Comparison of ENCODE assay signal across 8 cellular contexts in genomic region chr12:90940872-90941499, GRCh38. TPM values are rescaled to one million over a fixed set of nuclear protein-coding genes. Genes with fewer than 3 reads are reported as not detected.
DNase-seq lines count a peak whose midpoint lies in the region; ATAC-seq and TF ChIP-seq lines count a peak whose summit lies in the region.

No MANE protein-coding gene starts in this region.

- H3K79me2 ChIP-seq in PC-9 (ENCODE audit: low read depth) (no peaks in the 10 kb centered on the region), smooth muscle cell (ENCODE audit: low read depth) (no peaks in the 10 kb centered on the region)

- H3K79me1 ChIP-seq in IMR-90 (ENCODE audit: low read depth in 1 of 2, low read length in 2 of 2): no peaks in the 10 kb centered on the region

- no peak overlapping the region for H3K4me3 ChIP-seq in IMR-90 (ENCODE audit: insufficient read depth, low read depth, low read length)
- no peak overlapping the region for H3K4me3 ChIP-seq in PC-9
- H3K4me3 ChIP-seq in esophagus muscularis mucosa: no peak overlapping the region
- no peak overlapping the region for H3K4me3 ChIP-seq in smooth muscle cell

- H3K27me3 ChIP-seq in IMR-90 (ENCODE audit: control insufficient read depth, insufficient read depth, low read length): no peaks in the 10 kb centered on the region
- H3K27me3 ChIP-seq in PC-9 (ENCODE audit: insufficient read depth, low read depth): no peaks in the 10 kb centered on the region
- H3K27me3 ChIP-seq in esophagus muscularis mucosa: no peaks in the 10 kb centered on the region
- H3K27me3 ChIP-seq in smooth muscle cell (ENCODE audit: low read depth): no peaks in the 10 kb centered on the region

- DNase-seq in DMS114 treated with DMSO at 0.1 percent for 48 hours (lab: John Stamatoyannopoulos, UW; ENCODE audit: unreplicated experiment) (peak; percentile 76), IMR-90 (peak; percentile 76), PC-9 (peak in 1 of 2 experiments; percentile 48), esophagus muscularis mucosa (ENCODE audit: extremely low spot score) (no peak), smooth muscle cell (lab: John Stamatoyannopoulos, UW; ENCODE audit: unreplicated experiment) (no peak)

- no peak overlapping the region for H2AK5ac ChIP-seq in IMR-90 (ENCODE audit: low read depth, low read length)

- no peak overlapping the region for H4K8ac ChIP-seq in IMR-90 (ENCODE audit: low read depth in 2 of 2, low read length in 2 of 2)

- no peaks in the 10 kb centered on the region for H4K20me1 ChIP-seq in IMR-90 (ENCODE audit: insufficient read depth, low read length)
- H4K20me1 ChIP-seq in PC-9 (ENCODE audit: insufficient read depth): no peaks in the 10 kb centered on the region
- no peaks in the 10 kb centered on the region for H4K20me1 ChIP-seq in smooth muscle cell (ENCODE audit: low read depth)

- CTCF ChIA-PET in IMR-90 (lab: Yijun Ruan, JAX) (interaction anchor here (0.6 to 2.2 kb wide), 4 partner anchors 31 to 1559 kb away, joined by 3 to 9 read pairs (median 4); no protein-coding TSS in a partner anchor), PC-9 (lab: Charles Lee) (interaction anchor here (0.7 to 0.8 kb wide), 2 partner anchors 931 to 1238 kb away, joined by 3 read pairs; no protein-coding TSS in a partner anchor)

- H3K4ac ChIP-seq in IMR-90 (ENCODE audit: low read depth, low read length): no peak overlapping the region

- H3F3A ChIP-seq in PC-9 (ENCODE audit: insufficient read depth, low read depth) (no peaks in the 10 kb centered on the region), smooth muscle cell (ENCODE audit: low read depth) (no peaks in the 10 kb centered on the region)

- peak; percentile 82 for TF ChIP-seq RAD21 in IMR-90 (IDR thresholded peaks at IDR 0.05; ENCODE audit: low read length)

- no peak overlapping the region for H4K5ac ChIP-seq in IMR-90 (ENCODE audit: low read depth, low read length)

- H3K36me3 ChIP-seq in IMR-90 (ENCODE audit: control insufficient read depth, insufficient read depth, low read length) (no peaks in the 10 kb centered on the region), PC-9 (ENCODE audit: low read depth) (no peaks in the 10 kb centered on the region), esophagus muscularis mucosa (no peaks in the 10 kb centered on the region), smooth muscle cell (ENCODE audit: low read depth) (no peaks in the 10 kb centered on the region)

- H2AK9ac ChIP-seq in IMR-90 (replicated peaks; ENCODE audit: low read depth, low read length, poor library complexity): no peak overlapping the region

- no peak overlapping the region for H3K56ac ChIP-seq in IMR-90 (ENCODE audit: extremely low read depth, insufficient read depth, low read length)

- H3K9ac ChIP-seq in IMR-90 (ENCODE audit: low read depth, low read length) (no peak overlapping the region), smooth muscle cell (ENCODE audit: low read depth) (no peak overlapping the region)

- H3K9me2 ChIP-seq in PC-9 (ENCODE audit: insufficient read depth): no peaks in the 10 kb centered on the region

- BruUV-seq in IMR-90 (replicated peaks; lab: Mats Ljungman, UMichigan) (no TSS peak), PC-9 (replicated peaks; lab: Mats Ljungman, UMichigan) (no TSS peak)

- intact Hi-C loops in IMR-90 (cut with micrococcal nuclease) (loop anchor here (2.0 kb wide), 2 partner anchors 1232 to 1398 kb away; partner anchors contain the start of gene ATP2B1), PC-9 (cut with micrococcal nuclease; ENCODE audit: unreplicated experiment) (loop anchor here (2.0 to 10.0 kb wide), 2 partner anchors 996 to 1398 kb away; no protein-coding TSS in a partner anchor), esophagus muscularis mucosa (cut with DNase I) (no loop called here)

- H3K4me1 ChIP-seq in IMR-90 (ENCODE audit: control insufficient read depth, insufficient read depth, low read length): peaks cover 4% of the 10 kb centered on the region; the same call in 1 of the 2 replicates
- H3K4me1 ChIP-seq in PC-9 (replicated peaks; ENCODE audit: insufficient read depth): peaks cover 16% of the 10 kb centered on the region
- peaks cover 0 to 14% (median 10%) of the 10 kb centered on the region in 4 donors for H3K4me1 ChIP-seq in esophagus muscularis mucosa
- H3K4me1 ChIP-seq in smooth muscle cell (ENCODE audit: low read depth): no peaks in the 10 kb centered on the region

- no peak for TF ChIP-seq EP300 in esophagus muscularis mucosa (IDR thresholded peaks at IDR 0.05)

- H2BK5ac ChIP-seq in IMR-90 (ENCODE audit: low read depth, low read length, poor library complexity, severe bottlenecking): no peak overlapping the region

- H2AFZ ChIP-seq in IMR-90 (replicated peaks; ENCODE audit: low read length, poor library complexity) (no peak overlapping the region), PC-9 (no peak overlapping the region), smooth muscle cell (ENCODE audit: low read depth) (no peak overlapping the region)

- H4K91ac ChIP-seq in IMR-90 (ENCODE audit: insufficient read depth, low read depth, low read length): no peak overlapping the region

- no peak overlapping the region for H2BK15ac ChIP-seq in IMR-90 (ENCODE audit: low read depth, low read length)

- dilution Hi-C loops in IMR-90 (cut with HindIII; ENCODE audit: low sequenced_read_pairs, unreplicated experiment): no loop called here

- H3K18ac ChIP-seq in IMR-90 (ENCODE audit: low read depth, low read length): no peak overlapping the region

- H3K14ac ChIP-seq in IMR-90 (replicated peaks; ENCODE audit: low read depth, low read length): no peak overlapping the region

- H3K23ac ChIP-seq in IMR-90 (ENCODE audit: low read depth, low read length): no peak overlapping the region

- H3K9me3 ChIP-seq in IMR-90 (ENCODE audit: control insufficient read depth, insufficient read depth, low read length): no peaks in the 10 kb centered on the region
- H3K9me3 ChIP-seq in PC-9 (ENCODE audit: insufficient read depth, low read depth): 0 out of 2 replicates have a peak, but pooled peaks cover 5% of the 10 kb centered on the region
- H3K9me3 ChIP-seq in esophagus muscularis mucosa: no peaks in the 10 kb centered on the region
- no peaks in the 10 kb centered on the region for H3K9me3 ChIP-seq in smooth muscle cell (replicated peaks; ENCODE audit: low read depth)

- TF ChIP-seq CTCF in IMR-90 (conservative IDR thresholded peaks at IDR 0.05; ENCODE audit: low read depth, low read length) (peak; percentile 83), PC-9 (conservative IDR thresholded peaks at IDR 0.05) (peak; percentile 83), esophagus muscularis mucosa (IDR thresholded peaks at IDR 0.05) (peak; percentile 22 to 54 (median 45)), smooth muscle cell (IDR thresholded peaks at IDR 0.05; ENCODE audit: borderline replicate concordance, insufficient read depth, poor library complexity, severe bottlenecking) (peak; percentile 66)

- no peak overlapping the region for H2BK120ac ChIP-seq in IMR-90 (ENCODE audit: low read depth, low read length)

- peaks cover 3% of the 10 kb centered on the region; the same call in 1 of the 2 replicates for H3K9me1 ChIP-seq in IMR-90 (ENCODE audit: insufficient read depth, low read length)

- POLR2A ChIA-PET in IMR-90 (lab: Charles Lee; ENCODE audit: unreplicated experiment) (no interaction called here), PC-9 (lab: Charles Lee; ENCODE audit: unreplicated experiment) (interaction anchor here (0.7 kb wide), 1 partner anchor 1184 kb away, joined by 4 read pairs; no protein-coding TSS in a partner anchor)

- in situ Hi-C loops in IMR-90 (cut with MboI; ENCODE audit: low sequenced_read_pairs): no loop called here

- ATAC-seq in GM19455 (IDR thresholded peaks at IDR 0.05; ENCODE audit: unreplicated experiment) (peak; percentile 76), IMR-90 (ENCODE audit: low read depth) (peak; percentile 84), GM21423 (IDR thresholded peaks at IDR 0.05; ENCODE audit: unreplicated experiment) (no peak), HG02610 (IDR thresholded peaks at IDR 0.05; ENCODE audit: unreplicated experiment) (no peak)

- WGBS in IMR-90 (ENCODE audit: extremely low coverage in 2 of 2, insufficient read length in 1 of 2), 2 experiments: no CpG with 5 or more reads among the region's 3 CpGs
- 43% methylated on average over 3 of the region's 3 CpGs for WGBS in esophagus muscularis mucosa
- WGBS in smooth muscle cell (ENCODE audit: low lambda C conversion rate): 46% methylated on average over 3 of the region's 3 CpGs

- no peak overlapping the region for H3K4me2 ChIP-seq in IMR-90 (ENCODE audit: low read depth, low read length)
- H3K4me2 ChIP-seq in PC-9: no peak overlapping the region
- no peak overlapping the region for H3K4me2 ChIP-seq in smooth muscle cell

- no peak overlapping the region for H2BK20ac ChIP-seq in IMR-90 (ENCODE audit: low read depth, low read length)

- TF ChIP-seq POLR2A in IMR-90 (IDR thresholded peaks at IDR 0.05; ENCODE audit: low read depth, low read length): no peak
- TF ChIP-seq POLR2A in esophagus muscularis mucosa (IDR thresholded peaks at IDR 0.05; ENCODE audit: low read depth): no peak

- H3K27ac ChIP-seq in IMR-90 (ENCODE audit: insufficient read depth, low read length) (no peak overlapping the region), PC-9 (no peak overlapping the region), esophagus muscularis mucosa (replicated peaks in 1 of 4) (no peak overlapping the region), smooth muscle cell (ENCODE audit: low read depth) (no peak overlapping the region)

TF ChIP-seq in IMR-90, 13 proteins besides CTCF, POLR2A, EP300 and RAD21 (continues in another document):
- no peak for TF ChIP-seq MAZ (IDR thresholded peaks at IDR 0.05; ENCODE audit: borderline replicate concordance, low read depth, low read length)
- no peak for TF ChIP-seq RFX5 (IDR thresholded peaks at IDR 0.05; ENCODE audit: low read depth, low read length)
- no peak for TF ChIP-seq MAFK (IDR thresholded peaks at IDR 0.05; ENCODE audit: low read depth, low read length)
- peak; percentile 57 for TF ChIP-seq SMC3 (IDR thresholded peaks at IDR 0.05; ENCODE audit: low read depth, low read length)
- TF ChIP-seq RCOR1 (IDR thresholded peaks at IDR 0.05; ENCODE audit: insufficient replicate concordance, low read length): no peak
- TF ChIP-seq FOS (IDR thresholded peaks at IDR 0.05; ENCODE audit: low read depth, low read length): no peak
- TF ChIP-seq NFE2L2 (IDR thresholded peaks at IDR 0.05; ENCODE audit: low read depth, low read length): no peak
- no peak for TF ChIP-seq BHLHE40 (IDR thresholded peaks at IDR 0.05; ENCODE audit: low read depth, low read length)

RNA-seq across cellular contexts. Expression of gene CCER1, which starts 14.0 kb away (rescaled TPM):
- total RNA-seq in IMR-90 (2012; rRNA removed): not detected in 2 replicates
- polyA plus RNA-seq in IMR-90 (2012; rRNA removed): not detected in 2 replicates
- not detected in 2 replicates for polyA plus RNA-seq in IMR-90 (2012; cell fraction: cytosol; rRNA removed)
- not detected in 2 replicates for polyA plus RNA-seq in IMR-90 (2012; cell fraction: nucleus; rRNA removed; ENCODE audit: low replicate concordance)
- total RNA-seq in PC-9 (2021): not detected in 2 replicates
- total RNA-seq in esophagus muscularis mucosa: not detected
- not detected in 2 replicates for total RNA-seq in smooth muscle cell
- not detected in 2 replicates for polyA plus RNA-seq in smooth muscle cell

Comparison
In these comparisons a context has a peak if more than half of its experiments do, and no peak if none do; other contexts are left out.
1. DNase-seq: peak in DMS114 treated with DMSO at 0.1 percent for 48 hours (single experiment) and IMR-90 (single experiment); none in esophagus muscularis mucosa (single experiment) and smooth muscle cell (single experiment).
2. ATAC-seq: peak in GM19455 (single experiment) and IMR-90 (single experiment); none in GM21423 (single experiment) and HG02610 (single experiment).
3. Peak in every context shown above with its lines, with median percentiles within 50 percentile points of each other: CTCF ChIP-seq.